In the genomic region with DNA sequence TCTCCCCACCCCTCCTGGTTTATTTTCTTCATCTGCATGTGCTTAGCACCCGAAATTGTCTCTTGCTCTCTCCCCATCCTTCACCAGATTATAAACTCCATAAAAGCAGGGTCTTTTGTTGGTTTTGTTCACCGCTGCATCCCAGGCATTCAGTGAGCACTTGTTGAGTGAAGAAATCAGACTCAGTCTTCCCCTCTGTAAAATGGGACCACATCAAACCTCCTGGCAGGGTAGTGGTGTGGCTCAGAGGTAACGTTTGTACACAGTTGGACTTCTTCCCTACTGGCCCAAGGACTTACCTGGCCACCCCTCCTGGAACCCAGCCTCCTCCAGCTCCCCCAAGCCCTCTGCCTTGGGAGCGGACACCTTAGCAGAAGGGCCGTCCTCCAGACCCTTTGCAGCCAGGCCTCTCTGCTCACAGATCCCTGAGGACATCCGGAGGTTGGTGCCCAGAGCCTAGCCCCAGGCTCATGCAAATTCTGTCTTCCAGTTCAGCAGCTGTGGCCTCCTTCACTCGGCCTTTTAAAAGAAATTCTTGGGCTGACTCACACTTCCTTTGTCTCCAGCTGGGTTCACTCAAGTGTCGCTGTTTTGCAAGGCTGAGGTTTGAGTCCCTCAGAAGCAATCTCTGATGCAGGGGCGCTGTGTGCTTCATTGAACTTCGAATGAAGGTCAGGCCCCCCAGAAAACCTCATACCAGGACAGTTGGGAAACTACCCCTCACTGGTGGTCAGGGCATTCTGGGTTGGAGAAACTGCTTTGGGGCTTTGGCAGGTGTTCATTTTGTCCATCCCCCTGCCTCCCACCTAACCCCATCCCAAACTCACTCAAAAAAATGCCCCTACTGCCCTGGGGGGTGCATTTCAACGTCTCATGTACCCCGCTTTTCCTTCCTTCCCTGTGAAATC, we compare ENCODE assay signal across 8 cellular contexts. TPM values are rescaled to one million over a fixed set of nuclear protein-coding genes. Genes with fewer than 3 reads are reported as not detected.
A peak's percentile ranks its signal among the peaks of the same experiment; 100 is the strongest.
DNase-seq lines count a peak whose midpoint lies in the region; ATAC-seq and TF ChIP-seq lines count a peak whose summit lies in the region.

No MANE protein-coding gene starts in this region.

- H3K36me3 Mint-ChIP-seq in natural killer cell: no peaks in the 10 kb centered on the region

- no peak overlapping the region for H3K9ac ChIP-seq in Loucy (ENCODE audit: low read depth, low read length, poor library complexity, severe bottlenecking)

- H3K4me3 Mint-ChIP-seq in natural killer cell: no peak overlapping the region

- H3K27me3 Mint-ChIP-seq in natural killer cell (ENCODE audit: low read depth in 2 of 2): peaks cover 41 to 57% of the 10 kb centered on the region in 2 donors

- peak overlapping the region in 1 of 2 donors; percentile 34 for H3K27ac Mint-ChIP-seq in natural killer cell

- in situ Hi-C loops in GM13976 (cut with MboI; ENCODE audit: low sequenced_read_pairs, unreplicated experiment): no loop called here
- in situ Hi-C loops in HAP-1 (cut with MboI; ENCODE audit: low sequenced_read_pairs): no loop called here

- no peaks in the 10 kb centered on the region for H3K9me3 ChIP-seq in HAP-1
- H3K9me3 ChIP-seq in Loucy (ENCODE audit: insufficient read depth, low read depth, low read length): no peaks in the 10 kb centered on the region

- TF ChIP-seq CTCF in GM13976 (IDR thresholded peaks at IDR 0.05; ENCODE audit: borderline replicate concordance, control extremely low read depth, extremely low read depth, insufficient read depth, missing control alignments) (no peak), Loucy (conservative IDR thresholded peaks at IDR 0.05; ENCODE audit: low read length) (no peak), natural killer cell (IDR thresholded peaks at IDR 0.05) (no peak)

- no peak overlapping the region for H2AFZ ChIP-seq in Loucy (ENCODE audit: low read length)

- H3K4me1 ChIP-seq in HAP-1: peaks cover 19% of the 10 kb centered on the region
- peaks cover 10% of the 10 kb centered on the region for H3K4me1 ChIP-seq in Loucy (ENCODE audit: insufficient read depth, low read length, poor library complexity, severe bottlenecking)

- no peaks in the 10 kb centered on the region for H3F3A ChIP-seq in Loucy (ENCODE audit: low read depth)

- no peaks in the 10 kb centered on the region for H3K27me3 ChIP-seq in HAP-1 (ENCODE audit: low read depth)
- H3K27me3 ChIP-seq in Loucy (ENCODE audit: insufficient read depth, low read length, poor library complexity, severe bottlenecking): no peaks in the 10 kb centered on the region

- no peaks in the 10 kb centered on the region for H4K20me1 ChIP-seq in Loucy (ENCODE audit: insufficient read depth, low read length, poor library complexity, severe bottlenecking)

- no peaks in the 10 kb centered on the region for H3K9me3 Mint-ChIP-seq in natural killer cell

- DNase-seq in GM13976 (ENCODE audit: low spot score) (peak; percentile 86), HAP-1 (ENCODE audit: low spot score in 2 of 2) (peak; percentile 74 to 78), epidermal melanocyte (ENCODE audit: insufficient read length, low spot score) (peak; percentile 93), natural killer cell (no peak), ureter (ENCODE audit: low spot score) (peak; percentile 82), middle frontal gyrus (ENCODE audit: extremely low spot score, low spot score) (no peak)
- DNase-seq in activated CD4-positive, alpha-beta T cell treated with anti-CD3 and anti-CD28 coated beads, Interleukin-2, amount 50 U/mL, for 1 hour: peak; percentile 27

- H3K36me3 ChIP-seq in HAP-1 (replicated peaks): no peaks in the 10 kb centered on the region
- no peaks in the 10 kb centered on the region for H3K36me3 ChIP-seq in Loucy (ENCODE audit: insufficient read depth, low read length)

- peak; percentile 56 to 77 (median 69) for ATAC-seq in natural killer cell

- no peaks in the 10 kb centered on the region for H3K79me2 ChIP-seq in Loucy (ENCODE audit: insufficient read depth, low read length)

- peaks cover 23 to 29% of the 10 kb centered on the region in 2 donors for H3K4me1 Mint-ChIP-seq in natural killer cell

- H3K4me3 ChIP-seq in HAP-1 (no peak overlapping the region), Loucy (ENCODE audit: low read length, poor library complexity, severe bottlenecking) (no peak overlapping the region)

- H3K9me2 ChIP-seq in Loucy (replicated peaks; ENCODE audit: low read depth, low read length): no peaks in the 10 kb centered on the region

- H3K4me2 ChIP-seq in Loucy (ENCODE audit: low read depth, low read length, poor library complexity, severe bottlenecking): peak overlapping the region; percentile 48

- intact Hi-C loops in natural killer cell (cut with micrococcal nuclease): no loop called here

RNA-seq across cellular contexts. Expression of gene RMI2, which starts 16.8 kb away (rescaled TPM):
- total RNA-seq in natural killer cell (1 to 10 TPM in 1 of 3 donors, under 1 TPM in 2; 0.83 to 1.1 (median 0.93) TPM), ureter (8.4 TPM)

RNA-seq across cellular contexts. Expression of gene PRM1, which starts 47.3 kb away (rescaled TPM):
- total RNA-seq in natural killer cell (not detected), ureter (not detected)

RNA-seq across cellular contexts. Expression of gene PRM2, which starts 52.1 kb away (rescaled TPM):
- total RNA-seq in natural killer cell (not detected), ureter (not detected)

RNA-seq across cellular contexts. Expression of gene PRM3, which starts 55.0 kb away (rescaled TPM):
- total RNA-seq in natural killer cell (not detected), ureter (not detected)

RNA-seq across cellular contexts. Expression of gene TNP2, which starts 59.3 kb away (rescaled TPM):
- not detected for total RNA-seq in natural killer cell
- total RNA-seq in ureter: not detected

Comparison
In these comparisons a context has a peak if more than half of its experiments do, and no peak if none do; other contexts are left out.
1. DNase-seq: peak in GM13976 (single experiment), HAP-1 (2 of 2), activated CD4-positive, alpha-beta T cell treated with anti-CD3 and anti-CD28 coated beads, Interleukin-2, amount 50 U/mL, for 1 hour (single experiment), epidermal melanocyte (single experiment) and ureter (single experiment); none in natural killer cell (single experiment) and middle frontal gyrus (single experiment).